Comparison of ENCODE assay signal across 14 cellular contexts in the genomic region with DNA sequence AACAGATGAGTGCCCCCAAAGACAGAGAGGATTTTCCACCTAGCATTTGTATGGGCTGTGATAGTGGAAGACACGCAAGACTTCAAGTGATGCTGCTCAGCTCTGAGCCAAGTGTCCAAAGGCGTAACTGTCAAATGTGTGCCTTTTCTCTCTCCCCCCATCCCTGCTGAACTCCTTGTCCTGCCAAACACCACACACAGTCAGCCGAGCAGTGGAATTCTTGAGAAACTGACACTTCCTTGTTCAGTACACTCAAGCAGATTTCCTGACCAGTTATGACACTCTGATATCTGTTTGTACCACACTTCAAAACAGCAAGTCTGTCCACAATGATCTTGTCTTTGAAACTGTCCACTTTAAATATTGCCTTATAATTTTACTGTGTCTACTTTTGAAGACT.
DNase-seq lines count a peak whose midpoint lies in the region; ATAC-seq lines count a peak whose summit lies in the region.
"Had no signal": no experiment of that assay in that cellular context is flagged by ENCODE, and none has a peak within 500 bp of the region (broad histone marks: within the 10 kb centered on the region; RNA-seq: fewer than 3 reads in every experiment).

No MANE protein-coding gene starts in this region.

- peaks cover 62 to 88% (median 84%) of the 10 kb centered on the region in 3 donors for H3K4me1 Mint-ChIP-seq in CD8-positive, alpha-beta memory T cell
- peaks cover 33% of the 10 kb centered on the region for H3K4me1 Mint-ChIP-seq in T-helper 17 cell
- peaks cover 66% of the 10 kb centered on the region for H3K4me1 Mint-ChIP-seq in stimulated activated effector memory CD8-positive, alpha-beta T cell treated with anti-CD3 and anti-CD28 coated beads, Interleukin-12 subunit alpha, Interleukin-12 subunit beta, amount 100 ng/mL, for 72 hours
- peaks cover 74% of the 10 kb centered on the region for H3K4me1 Mint-ChIP-seq in stimulated activated naive CD8-positive, alpha-beta T cell treated with anti-CD3 and anti-CD28 coated beads, Interleukin-15, amount 100 ng/mL, for 72 hours

- CTCF ChIA-PET in CD8-positive, alpha-beta memory T cell (lab: Charles Lee), result no interaction called here

- no peaks in the 10 kb centered on the region for H3K27me3 Mint-ChIP-seq in CD8-positive, alpha-beta memory T cell
- no peaks in the 10 kb centered on the region for H3K27me3 Mint-ChIP-seq in T-helper 17 cell
- no peaks in the 10 kb centered on the region for H3K27me3 Mint-ChIP-seq in stimulated activated naive CD8-positive, alpha-beta T cell treated with anti-CD3 and anti-CD28 coated beads, Interleukin-15, amount 100 ng/mL, for 72 hours

- no peaks in the 10 kb centered on the region for H3K27me3 ChIP-seq in CD8-positive, alpha-beta memory T cell (ENCODE audit: insufficient read depth, low read length, poor library complexity, severe bottlenecking)
- H3K27me3 ChIP-seq: ascending aorta, spleen had no signal

- no peaks in the 10 kb centered on the region for H3K36me3 Mint-ChIP-seq in CD8-positive, alpha-beta memory T cell
- H3K36me3 Mint-ChIP-seq in T-helper 17 cell (ENCODE audit: low read depth), result no peaks in the 10 kb centered on the region
- no peaks in the 10 kb centered on the region for H3K36me3 Mint-ChIP-seq in stimulated activated effector memory CD8-positive, alpha-beta T cell treated with anti-CD3 and anti-CD28 coated beads, Interleukin-12 subunit alpha, Interleukin-12 subunit beta, amount 100 ng/mL, for 72 hours

- peak overlapping the region in 2 of 7 donors; percentile 11 to 32 for H3K4me3 Mint-ChIP-seq in CD8-positive, alpha-beta memory T cell
- H3K4me3 Mint-ChIP-seq in T-helper 17 cell, result no peak overlapping the region
- no peak overlapping the region for H3K4me3 Mint-ChIP-seq in stimulated activated effector memory CD8-positive, alpha-beta T cell treated with anti-CD3 and anti-CD28 coated beads, Interleukin-12 subunit alpha, Interleukin-12 subunit beta, amount 100 ng/mL, for 72 hours
- no peak overlapping the region for H3K4me3 Mint-ChIP-seq in stimulated activated naive CD8-positive, alpha-beta T cell treated with anti-CD3 and anti-CD28 coated beads, Interleukin-15, amount 100 ng/mL, for 72 hours

- no peak for ATAC-seq in T-helper 17 cell
- ATAC-seq in stimulated activated effector memory CD8-positive, alpha-beta T cell treated with anti-CD3 and anti-CD28 coated beads, Interleukin-12 subunit alpha, Interleukin-12 subunit beta, amount 100 ng/mL, for 72 hours, result no peak
- ATAC-seq in stimulated activated naive CD8-positive, alpha-beta T cell treated with anti-CD3 and anti-CD28 coated beads, Interleukin-15, amount 100 ng/mL, for 72 hours, result no peak

- H3K9me3 ChIP-seq in CD8-positive, alpha-beta memory T cell (ENCODE audit: low read length), result no peaks in the 10 kb centered on the region
- H3K9me3 ChIP-seq in T-helper 17 cell (ENCODE audit: control insufficient read depth, low read length, poor library complexity, severe bottlenecking), result no peaks in the 10 kb centered on the region
- H3K9me3 ChIP-seq: ascending aorta, spleen had no signal

- H3K9me3 Mint-ChIP-seq in CD8-positive, alpha-beta memory T cell, result no peaks in the 10 kb centered on the region
- H3K9me3 Mint-ChIP-seq in stimulated activated effector memory CD8-positive, alpha-beta T cell treated with anti-CD3 and anti-CD28 coated beads, Interleukin-12 subunit alpha, Interleukin-12 subunit beta, amount 100 ng/mL, for 72 hours, result no peaks in the 10 kb centered on the region
- peaks cover 0 to 25% of the 10 kb centered on the region in 2 donors for H3K9me3 Mint-ChIP-seq in stimulated activated naive CD8-positive, alpha-beta T cell treated with anti-CD3 and anti-CD28 coated beads, Interleukin-15, amount 100 ng/mL, for 72 hours

- H3K4me3 ChIP-seq in CD8-positive, alpha-beta memory T cell (ENCODE audit: low read length), result no peak overlapping the region
- H3K4me3 ChIP-seq: ascending aorta, spleen had no signal

- H3K4me1 ChIP-seq in CD8-positive, alpha-beta memory T cell (ENCODE audit: insufficient read depth, low read length), result peaks cover 17% of the 10 kb centered on the region

- no peak for DNase-seq in CD8-positive, alpha-beta memory T cell
- no peak for DNase-seq in T-helper 17 cell
- no peak for DNase-seq in epithelial cell of prostate (ENCODE audit: low read depth, low spot score)
- no peak for DNase-seq in stimulated activated effector memory CD8-positive, alpha-beta T cell treated with anti-CD3 and anti-CD28 coated beads, Interleukin-12 subunit alpha, Interleukin-12 subunit beta, amount 100 ng/mL, for 72 hours (ENCODE audit: low spot score in 2 of 2)
- DNase-seq in islet precursor cell, result no peak
- no peak for DNase-seq in stimulated activated naive CD8-positive, alpha-beta T cell treated with anti-CD3 and anti-CD28 coated beads, Interleukin-15, amount 100 ng/mL, for 72 hours
- no peak for DNase-seq in ecto neural progenitor cell (ENCODE audit: low spot score)
- DNase-seq: activated CD4-positive, alpha-beta T cell treated with anti-CD3 and anti-CD28 coated beads, Interleukin-2, amount 50 U/mL, for 1 hour; DMS79 treated with DMSO at 0.1 percent for 48 hours; NCI-H1694; NCI-H345; posterior cingulate gyrus; spleen had no signal

- peak overlapping the region in 5 of 8 donors; percentile 47 to 73 (median 54) for H3K27ac Mint-ChIP-seq in CD8-positive, alpha-beta memory T cell
- peak overlapping the region; percentile 17 for H3K27ac Mint-ChIP-seq in T-helper 17 cell
- H3K27ac Mint-ChIP-seq in stimulated activated effector memory CD8-positive, alpha-beta T cell treated with anti-CD3 and anti-CD28 coated beads, Interleukin-12 subunit alpha, Interleukin-12 subunit beta, amount 100 ng/mL, for 72 hours, result peak overlapping the region; percentile 74
- H3K27ac Mint-ChIP-seq in stimulated activated naive CD8-positive, alpha-beta T cell treated with anti-CD3 and anti-CD28 coated beads, Interleukin-15, amount 100 ng/mL, for 72 hours, result no peak overlapping the region

- POLR2A ChIA-PET in CD8-positive, alpha-beta memory T cell (lab: Charles Lee), result interaction anchor here (0.7 to 0.9 kb wide), 2 partner anchors 9 to 18 kb away, joined by 3 read pairs; no protein-coding TSS in a partner anchor

- no peaks in the 10 kb centered on the region for H3K36me3 ChIP-seq in CD8-positive, alpha-beta memory T cell (ENCODE audit: insufficient read depth, low read length)
- H3K36me3 ChIP-seq: ascending aorta, spleen had no signal

- no peak overlapping the region for H3K27ac ChIP-seq in CD8-positive, alpha-beta memory T cell (ENCODE audit: low read depth, low read length)
- peak overlapping the region; percentile 46 for H3K27ac ChIP-seq in epithelial cell of prostate
- H3K27ac ChIP-seq: ascending aorta had no signal

Comparison
In these comparisons a context has a peak if more than half of its experiments do, and no peak if none do; other contexts are left out.
1. H3K27ac Mint-ChIP-seq: peak in CD8-positive, alpha-beta memory T cell (5 of 8), T-helper 17 cell (single experiment) and stimulated activated effector memory CD8-positive, alpha-beta T cell treated with anti-CD3 and anti-CD28 coated beads, Interleukin-12 subunit alpha, Interleukin-12 subunit beta, amount 100 ng/mL, for 72 hours (single experiment); none in stimulated activated naive CD8-positive, alpha-beta T cell treated with anti-CD3 and anti-CD28 coated beads, Interleukin-15, amount 100 ng/mL, for 72 hours (0 of 2).